ENCODE assay signal across 8 cellular contexts in the genomic region with DNA sequence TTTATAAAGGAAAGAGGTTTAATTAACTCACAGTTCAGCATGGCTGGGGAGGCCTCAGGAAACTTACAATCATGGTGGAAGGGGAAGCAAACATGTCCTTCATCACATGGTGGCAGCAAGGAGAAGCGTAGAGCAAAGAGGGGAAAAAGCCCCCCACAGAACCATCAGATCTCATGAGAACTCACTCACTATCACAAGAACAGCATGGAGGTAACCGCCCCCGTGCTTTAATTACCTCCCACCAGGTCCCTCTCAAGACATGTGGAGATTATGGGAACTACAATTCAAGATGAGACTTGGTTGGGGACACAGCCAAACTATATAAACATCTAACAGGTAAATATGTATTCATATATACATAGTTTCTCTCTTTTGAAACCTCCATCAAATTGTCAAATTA.
A peak's percentile ranks its signal among the peaks of the same experiment; 100 is the strongest.
DNase-seq lines count a peak whose midpoint lies in the region; ATAC-seq and TF ChIP-seq lines count a peak whose summit lies in the region.
"Not testable (repeated sequence)": the region's sequence is repeated elsewhere in the genome, so short reads cannot be mapped to it uniquely, and the experiment has no call there.

No MANE protein-coding gene starts in this region.

- intact Hi-C loops in Panc1 (cut with micrococcal nuclease; ENCODE audit: unreplicated experiment): not testable (repeated sequence)

- H3K4me3 ChIP-seq in BE2C (ENCODE audit: low read depth, low read length); GM12864 (ENCODE audit: low read depth, low read length); Panc1 (ENCODE audit: low read depth in 2 of 2, low read length in 2 of 2); fibroblast of the aortic adventitia (ENCODE audit: low read depth, low read length): not testable (repeated sequence)

- not testable (repeated sequence) for DNase-seq in BE2C; GM12864 (ENCODE audit: low read depth); H9; Panc1 (ENCODE audit: low read depth, low spot score); WTC11 (ENCODE audit: low spot score); fibroblast of the aortic adventitia (ENCODE audit: low read depth); nephron progenitor cell
- DNase-seq in NAMALWA (ENCODE audit: low spot score): peak; percentile 21

- not testable (repeated sequence) for H3K27ac Mint-ChIP-seq in H9, WTC11, nephron progenitor cell

- POLR2A ChIA-PET in Panc1 (lab: Charles Lee); WTC11 (lab: Charles Lee): not testable (repeated sequence)

- not testable (repeated sequence) for H4K20me1 ChIP-seq in H9 (ENCODE audit: control insufficient read depth, insufficient read depth, insufficient read length)

- not testable (repeated sequence) for H3K9ac ChIP-seq in H9 (ENCODE audit: extremely low read depth, insufficient read length, low read length)

- H3K4me3 Mint-ChIP-seq in H9, WTC11, nephron progenitor cell: not testable (repeated sequence)

- H3K79me1 ChIP-seq in H9 (ENCODE audit: insufficient read depth, low read depth, low read length, poor library complexity, severe bottlenecking): not testable (repeated sequence)

- not testable (repeated sequence) for BruUV-seq in Panc1 (replicated peaks; lab: Mats Ljungman, UMichigan)

- not testable (repeated sequence) for H3K27ac ChIP-seq in H9 (ENCODE audit: insufficient read length, low read depth, low read length)
- peak overlapping the region; percentile 73; the same call in 1 of the 2 replicates for H3K27ac ChIP-seq in Panc1 (ENCODE audit: low read length)

- not testable (repeated sequence) for H2BK12ac ChIP-seq in H9 (ENCODE audit: insufficient read length, low read depth, low read length)

- not testable (repeated sequence) for H3K56ac ChIP-seq in H9 (ENCODE audit: insufficient read length, low read depth, low read length)

- not testable (repeated sequence) for H4K8ac ChIP-seq in H9 (replicated peaks; ENCODE audit: insufficient read length, low read depth, low read length)

- not testable (repeated sequence) for H3K23me2 ChIP-seq in H9 (ENCODE audit: insufficient read length, low read depth, low read length, poor library complexity, severe bottlenecking)

- H3K4me1 Mint-ChIP-seq in H9, WTC11, nephron progenitor cell: not testable (repeated sequence)

- H3K36me3 Mint-ChIP-seq in H9 (ENCODE audit: insufficient read depth in 1 of 3, low read depth in 3 of 3); WTC11; nephron progenitor cell (ENCODE audit: low read depth): not testable (repeated sequence)

- in situ Hi-C loops in Panc1 (cut with HindIII; ENCODE audit: low pct_unique_long_range_greater_than_20kb, low sequenced_read_pairs): not testable (repeated sequence)

- CTCF ChIA-PET in Panc1 (lab: Charles Lee); WTC11 (lab: Charles Lee): not testable (repeated sequence)

- H3K18ac ChIP-seq in H9 (ENCODE audit: insufficient read length, low read depth, low read length): not testable (repeated sequence)

- WGBS in H9 (ENCODE audit: extremely low coverage, insufficient read length, low lambda C conversion rate): no CpG with 5 or more reads among the region's 3 CpGs

- not testable (repeated sequence) for H3K4ac ChIP-seq in H9 (ENCODE audit: low read depth, low read length)

- not testable (repeated sequence) for H3K79me2 ChIP-seq in H9 (ENCODE audit: insufficient read depth, low read length)

- not testable (repeated sequence) for H2BK20ac ChIP-seq in H9 (ENCODE audit: low read depth, low read length, poor library complexity, severe bottlenecking)

- not testable (repeated sequence) for H2BK15ac ChIP-seq in H9 (ENCODE audit: low read depth, low read length)

- not testable (repeated sequence) for H3T11ph ChIP-seq in H9 (ENCODE audit: low read length)

- peak; percentile 3; the same call in 1 of the 2 replicates for TF ChIP-seq CTCF in BE2C (IDR thresholded peaks at IDR 0.05; ENCODE audit: low read depth, low read length)
- TF ChIP-seq CTCF in GM12864 (IDR thresholded peaks at IDR 0.05; ENCODE audit: low read depth, low read length, missing control alignments): peak; percentile 4
- peak; percentile 28; the same call in 1 of the 3 replicates for TF ChIP-seq CTCF in H9 (conservative IDR thresholded peaks at IDR 0.05)
- peak; percentile 16 for TF ChIP-seq CTCF in Panc1 (IDR thresholded peaks at IDR 0.05)
- TF ChIP-seq CTCF in WTC11 (IDR thresholded peaks at IDR 0.05): not testable (repeated sequence)
- TF ChIP-seq CTCF in fibroblast of the aortic adventitia (IDR thresholded peaks at IDR 0.05; ENCODE audit: insufficient read depth, low read length): peak; percentile 1
- TF ChIP-seq CTCF in nephron progenitor cell (IDR thresholded peaks at IDR 0.05): peak; percentile 19

- not testable (repeated sequence) for H3K9me3 Mint-ChIP-seq in H9, WTC11, nephron progenitor cell

- H3K4me2 ChIP-seq in H9 (ENCODE audit: insufficient read depth, insufficient read length, low read length): not testable (repeated sequence)

- H2BK120ac ChIP-seq in H9 (ENCODE audit: low read depth, low read length, poor library complexity, severe bottlenecking): not testable (repeated sequence)

- H3K23ac ChIP-seq in H9 (ENCODE audit: insufficient read length, low read depth, low read length): not testable (repeated sequence)

- H3K27me3 Mint-ChIP-seq in H9 (ENCODE audit: low read depth); WTC11 (ENCODE audit: low read depth); nephron progenitor cell (ENCODE audit: low read depth, poor library complexity): not testable (repeated sequence)

- not testable (repeated sequence) for H2BK5ac ChIP-seq in H9 (ENCODE audit: insufficient read length, low read length)

- H2AFZ ChIP-seq in H9 (ENCODE audit: low read length): not testable (repeated sequence)

- H3K27me3 ChIP-seq in BE2C; H9 (ENCODE audit: insufficient read depth, low read length); Panc1 (ENCODE audit: control insufficient read depth, insufficient read depth, low read length): not testable (repeated sequence)

- H4K5ac ChIP-seq in H9 (ENCODE audit: insufficient read length, low read depth, low read length): not testable (repeated sequence)

- not testable (repeated sequence) for H3K9me3 ChIP-seq in BE2C; H9 (ENCODE audit: control insufficient read depth, low read depth, low read length)
- peaks cover 10% of the 10 kb centered on the region; the same call in 1 of the 2 replicates for H3K9me3 ChIP-seq in Panc1 (ENCODE audit: control insufficient read depth, insufficient read depth, low read depth, low read length)

- not testable (repeated sequence) for H3K4me1 ChIP-seq in BE2C; H9 (ENCODE audit: insufficient read depth, low read length); Panc1 (ENCODE audit: control insufficient read depth, insufficient read depth, low read length)

- H2AK5ac ChIP-seq in H9 (ENCODE audit: insufficient read length, low read length): not testable (repeated sequence)

- ATAC-seq in Panc1: not testable (repeated sequence)
- ATAC-seq in WTC11: peak; percentile 62

- H4K91ac ChIP-seq in H9 (ENCODE audit: insufficient read length, low read depth, low read length): not testable (repeated sequence)

- H3K14ac ChIP-seq in H9 (ENCODE audit: insufficient read depth, low read length): not testable (repeated sequence)

- not testable (repeated sequence) for H3K36me3 ChIP-seq in BE2C; Panc1 (ENCODE audit: control insufficient read depth, insufficient read depth, low read length)
